In the genomic region with DNA sequence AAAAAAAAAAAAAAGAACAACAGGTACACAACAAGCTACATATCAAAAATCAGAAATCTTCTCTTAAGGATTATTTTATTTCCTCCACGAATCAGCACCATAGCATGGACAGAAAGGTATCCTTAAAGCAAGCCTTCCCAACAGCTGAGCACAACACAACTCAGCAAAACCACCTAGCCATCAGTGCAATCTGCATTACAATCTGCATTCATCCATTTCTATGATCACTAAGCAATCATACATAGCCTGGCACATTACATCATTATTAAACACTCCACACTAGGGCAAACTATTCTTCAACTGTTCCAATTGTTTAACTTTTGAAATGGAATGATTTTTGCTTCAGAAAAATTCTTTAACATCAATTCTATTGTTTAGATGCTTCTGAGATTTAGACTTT, we compare ENCODE assay signal across 22 cellular contexts.
"Had no signal": no experiment of that assay in that cellular context is flagged by ENCODE, and none has a peak within 500 bp of the region (broad histone marks: within the 10 kb centered on the region; RNA-seq: fewer than 3 reads in every experiment).

No MANE protein-coding gene starts in this region.

- H3K27ac Mint-ChIP-seq: activated CD4-positive, alpha-beta memory T cell treated with anti-CD3 and anti-CD28 coated beads, Interleukin-2, amount 10 ng/mL, durations not matched to agents 7 days and 5 days; activated CD8-positive, alpha-beta memory T cell treated with anti-CD3 and anti-CD28 coated beads, Interleukin-2, amount 10 ng/mL, durations not matched to agents 7 days and 5 days; activated naive CD4-positive, alpha-beta T cell treated with anti-CD3 and anti-CD28 coated beads, Interleukin-2, amount 10 ng/mL, durations not matched to agents 7 days and 5 days; stimulated activated naive CD8-positive, alpha-beta T cell treated with anti-CD3 and anti-CD28 coated beads, Interleukin-15, Interleukin-2, amounts not matched to agents 100 ng/mL and 50 ng/mL, for 24 hours; T-helper 17 cell had no signal

- H3K27me3 Mint-ChIP-seq: activated CD4-positive, alpha-beta memory T cell treated with anti-CD3 and anti-CD28 coated beads, Interleukin-2, amount 10 ng/mL, durations not matched to agents 7 days and 5 days; activated CD8-positive, alpha-beta memory T cell treated with anti-CD3 and anti-CD28 coated beads, Interleukin-2, amount 10 ng/mL, durations not matched to agents 7 days and 5 days; activated naive CD4-positive, alpha-beta T cell treated with anti-CD3 and anti-CD28 coated beads, Interleukin-2, amount 10 ng/mL, durations not matched to agents 7 days and 5 days; stimulated activated naive CD8-positive, alpha-beta T cell treated with anti-CD3 and anti-CD28 coated beads, Interleukin-15, Interleukin-2, amounts not matched to agents 100 ng/mL and 50 ng/mL, for 24 hours; T-helper 17 cell had no signal

- H3K9me3 Mint-ChIP-seq: activated CD4-positive, alpha-beta memory T cell treated with anti-CD3 and anti-CD28 coated beads, Interleukin-2, amount 10 ng/mL, durations not matched to agents 7 days and 5 days; activated naive CD4-positive, alpha-beta T cell treated with anti-CD3 and anti-CD28 coated beads, Interleukin-2, amount 10 ng/mL, durations not matched to agents 7 days and 5 days; nephron; stimulated activated naive CD8-positive, alpha-beta T cell treated with anti-CD3 and anti-CD28 coated beads, Interleukin-15, Interleukin-2, amounts not matched to agents 100 ng/mL and 50 ng/mL, for 24 hours had no signal

- DNase-seq: activated CD4-positive, alpha-beta memory T cell treated with anti-CD3 and anti-CD28 coated beads, Interleukin-2, amount 10 ng/mL, durations not matched to agents 7 days and 5 days; activated CD4-positive, alpha-beta T cell treated with anti-CD3 and anti-CD28 coated beads for 48 hours; activated CD8-positive, alpha-beta memory T cell treated with anti-CD3 and anti-CD28 coated beads, Interleukin-2, amount 10 ng/mL, durations not matched to agents 7 days and 5 days; activated effector memory CD4-positive, alpha-beta T cell treated with anti-CD3 and anti-CD28 coated beads, Interleukin-2, amount 50 U/mL, for 16 hours; activated naive CD4-positive, alpha-beta T cell treated with anti-CD3 and anti-CD28 coated beads, Interleukin-2, amount 10 ng/mL, durations not matched to agents 7 days and 5 days; activated T-cell treated with anti-CD3 and anti-CD28 coated beads for 4 hours; cerebellar nuclear complex; foreskin keratinocyte; kidney glomerular epithelial cell; left ventricle myocardium inferior; midbrain; pancreas; right cardiac atrium; stimulated activated CD4-positive, alpha-beta T cell treated with anti-CD3 and anti-CD28 coated beads, Interleukin-12 subunit alpha, Interleukin-12 subunit beta, amount 100 ng/mL, for 4 hours; stimulated activated CD4-positive, alpha-beta T cell treated with anti-CD3 and anti-CD28 coated beads, Interleukin-4, amount 100 ng/mL, for 4 hours; T-helper 17 cell; transverse colon had no signal

- H3K4me3 Mint-ChIP-seq: activated CD4-positive, alpha-beta memory T cell treated with anti-CD3 and anti-CD28 coated beads, Interleukin-2, amount 10 ng/mL, durations not matched to agents 7 days and 5 days; activated CD8-positive, alpha-beta memory T cell treated with anti-CD3 and anti-CD28 coated beads, Interleukin-2, amount 10 ng/mL, durations not matched to agents 7 days and 5 days; activated naive CD4-positive, alpha-beta T cell treated with anti-CD3 and anti-CD28 coated beads, Interleukin-2, amount 10 ng/mL, durations not matched to agents 7 days and 5 days; nephron; stimulated activated naive CD8-positive, alpha-beta T cell treated with anti-CD3 and anti-CD28 coated beads, Interleukin-15, Interleukin-2, amounts not matched to agents 100 ng/mL and 50 ng/mL, for 24 hours; T-helper 17 cell had no signal

- H3K9me3 ChIP-seq: left ventricle myocardium inferior, pancreas, transverse colon, vagina had no signal

- ATAC-seq: activated CD8-positive, alpha-beta memory T cell treated with anti-CD3 and anti-CD28 coated beads, Interleukin-2, amount 10 ng/mL, durations not matched to agents 7 days and 5 days; foreskin keratinocyte; right cardiac atrium; T-helper 17 cell had no signal

- H3K4me3 ChIP-seq: coronary artery, hepatocyte, left ventricle myocardium inferior, pancreas, transverse colon, vagina had no signal

- H3K27me3 ChIP-seq: foreskin keratinocyte, hepatocyte, pancreas, transverse colon, vagina had no signal

- H3K36me3 ChIP-seq: left ventricle myocardium inferior, pancreas, transverse colon, vagina had no signal

- H3K27ac ChIP-seq: coronary artery, foreskin keratinocyte, vagina had no signal

- H3K36me3 Mint-ChIP-seq: activated naive CD4-positive, alpha-beta T cell treated with anti-CD3 and anti-CD28 coated beads, Interleukin-2, amount 10 ng/mL, durations not matched to agents 7 days and 5 days had no signal
